ENCODE assay signal across 8 cellular contexts in genomic region chr19:44845286-44845611, GRCh38. TPM values are rescaled to one million over a fixed set of nuclear protein-coding genes. Genes with fewer than 3 reads are reported as not detected.
DNase-seq lines count a peak whose midpoint lies in the region; ATAC-seq and TF ChIP-seq lines count a peak whose summit lies in the region.

No MANE protein-coding gene starts in this region.

- H3K27ac Mint-ChIP-seq in IgD-negative memory B cell = peak overlapping the region in 1 of 3 donors; percentile 8
- peak overlapping the region; percentile 63 for H3K27ac Mint-ChIP-seq in activated naive CD8-positive, alpha-beta T cell treated with anti-CD3 and anti-CD28 coated beads, Interleukin-2, amount 50 U/mL, for 24 hours

- H3K9me3 Mint-ChIP-seq in IgD-negative memory B cell = peaks cover 0 to 2% (median 0%) of the 10 kb centered on the region in 3 donors
- no peaks in the 10 kb centered on the region for H3K9me3 Mint-ChIP-seq in activated naive CD8-positive, alpha-beta T cell treated with anti-CD3 and anti-CD28 coated beads, Interleukin-2, amount 50 U/mL, for 24 hours

- no peak overlapping the region for H3K27ac ChIP-seq in iPS-20b (ENCODE audit: low read length)

- H3K4me3 Mint-ChIP-seq in IgD-negative memory B cell = peak overlapping the region; percentile 51 to 91 (median 76)
- peak overlapping the region; percentile 83 for H3K4me3 Mint-ChIP-seq in activated naive CD8-positive, alpha-beta T cell treated with anti-CD3 and anti-CD28 coated beads, Interleukin-2, amount 50 U/mL, for 24 hours

- H3K9ac ChIP-seq in iPS-20b (ENCODE audit: low read depth, low read length) = peak overlapping the region; percentile 84; the same call in 1 of the 2 replicates

- peaks cover 6% of the 10 kb centered on the region; the same call in 1 of the 2 replicates for H3K36me3 ChIP-seq in iPS-20b (ENCODE audit: insufficient read depth, low read depth, low read length)

- H3K9me3 ChIP-seq in iPS-20b (ENCODE audit: insufficient read depth, low read depth, low read length) = no peaks in the 10 kb centered on the region

- peaks cover 15% of the 10 kb centered on the region for H3K4me1 ChIP-seq in iPS-20b (ENCODE audit: insufficient read depth, low read length)

- no peaks in the 10 kb centered on the region for H3K36me3 Mint-ChIP-seq in IgD-negative memory B cell
- no peaks in the 10 kb centered on the region for H3K36me3 Mint-ChIP-seq in activated naive CD8-positive, alpha-beta T cell treated with anti-CD3 and anti-CD28 coated beads, Interleukin-2, amount 50 U/mL, for 24 hours (ENCODE audit: low read depth)

- H3K4me1 Mint-ChIP-seq in IgD-negative memory B cell = peaks cover 10 to 17% (median 14%) of the 10 kb centered on the region in 3 donors
- peaks cover 26% of the 10 kb centered on the region for H3K4me1 Mint-ChIP-seq in activated naive CD8-positive, alpha-beta T cell treated with anti-CD3 and anti-CD28 coated beads, Interleukin-2, amount 50 U/mL, for 24 hours

- peaks cover 35% of the 10 kb centered on the region for H3K27me3 Mint-ChIP-seq in IgD-negative memory B cell
- peaks cover 36% of the 10 kb centered on the region for H3K27me3 Mint-ChIP-seq in activated naive CD8-positive, alpha-beta T cell treated with anti-CD3 and anti-CD28 coated beads, Interleukin-2, amount 50 U/mL, for 24 hours

- no peak for DNase-seq in activated naive CD8-positive, alpha-beta T cell treated with anti-CD3 and anti-CD28 coated beads, Interleukin-2, amount 50 U/mL, for 24 hours
- peak; percentile 15 for DNase-seq in stimulated activated naive CD8-positive, alpha-beta T cell treated with anti-CD3 and anti-CD28 coated beads, Interleukin-15, Interleukin-2, amounts not matched to agents 100 U/mL and 50 U/mL, for 24 hours
- DNase-seq in A172 (ENCODE audit: low spot score) = no peak

- peaks cover 4% of the 10 kb centered on the region for H3K27me3 ChIP-seq in iPS-20b (ENCODE audit: insufficient read depth, low read length)

- H3K4me3 ChIP-seq in iPS-20b (ENCODE audit: low read length) = peak overlapping the region; percentile 76

- no peak for TF ChIP-seq POLR2A in GM18505 (IDR thresholded peaks at IDR 0.05; ENCODE audit: borderline replicate concordance, extremely low read depth, insufficient read depth, insufficient read length)

- no peak for ATAC-seq in activated naive CD8-positive, alpha-beta T cell treated with anti-CD3 and anti-CD28 coated beads, Interleukin-2, amount 50 U/mL, for 24 hours
- ATAC-seq in stimulated activated naive CD8-positive, alpha-beta T cell treated with anti-CD3 and anti-CD28 coated beads, Interleukin-15, Interleukin-2, amounts not matched to agents 100 U/mL and 50 U/mL, for 24 hours = no peak
- ATAC-seq in GM18909 (IDR thresholded peaks at IDR 0.05; ENCODE audit: poor library complexity, unreplicated experiment) (no peak), GM18907 (IDR thresholded peaks at IDR 0.05; ENCODE audit: unreplicated experiment) (no peak), GM18505 (IDR thresholded peaks at IDR 0.05; ENCODE audit: unreplicated experiment) (no peak)

RNA-seq across cellular contexts. Expression of gene NECTIN2, which starts 0.8 kb away (rescaled TPM):
- not detected for polyA plus RNA-seq in IgD-negative memory B cell
- 55.0 and 63.4 TPM in 2 replicates for total RNA-seq in A172 (2014; rRNA removed; shearing (Covaris generic))

RNA-seq across cellular contexts. Expression of gene BCAM, which starts 36.3 kb away (rescaled TPM):
- not detected for polyA plus RNA-seq in IgD-negative memory B cell
- total RNA-seq in A172 (2014; rRNA removed; shearing (Covaris generic)) = 8.2 and 11.2 TPM in 2 replicates

RNA-seq across cellular contexts. Expression of gene TOMM40, which starts 45.8 kb away (rescaled TPM):
- 42.6 TPM for polyA plus RNA-seq in IgD-negative memory B cell
- 109 and 111 TPM in 2 replicates for total RNA-seq in A172 (2014; rRNA removed; shearing (Covaris generic))
